19 cellular contexts compared by ENCODE assay signal in genomic region chr1:196977278-196977677, GRCh38. TPM values are rescaled to one million over a fixed set of nuclear protein-coding genes. Genes with fewer than 3 reads are reported as not detected.
A peak's percentile ranks its signal among the peaks of the same experiment; 100 is the strongest.
DNase-seq lines count a peak whose midpoint lies in the region; ATAC-seq, FAIRE-seq and TF ChIP-seq lines count a peak whose summit lies in the region.
"Had no signal": no experiment of that assay in that cellular context is flagged by ENCODE, and none has a peak within 500 bp of the region (broad histone marks: within the 10 kb centered on the region; RNA-seq: fewer than 3 reads in every experiment).

TSS of gene CFHR5 (plus strand) at chr1:196977556. CDS start at chr1:196977665, 109 bp downstream.

- TF ChIP-seq CTCF in liver (IDR thresholded peaks at IDR 0.05; ENCODE audit: low read depth, low read length, missing input control), result no peak
- TF ChIP-seq CTCF in HepG2 (CRISPR knock-in tag; IDR thresholded peaks at IDR 0.05), result no peak
- TF ChIP-seq CTCF in LNCaP clone FGC (IDR thresholded peaks at IDR 0.05; ENCODE audit: control insufficient read depth, extremely low read depth, insufficient read depth), result no peak
- no peak for TF ChIP-seq CTCF in H1 (IDR thresholded peaks at IDR 0.05; ENCODE audit: control extremely low read depth in 1 of 3, insufficient read depth in 1 of 3, low read depth in 1 of 3, low read length in 3 of 3)

- intact Hi-C loops in HepG2 (cut with micrococcal nuclease; ENCODE audit: unreplicated experiment), result no loop called here

- no peak within 1 kb of the TSS for H4K5ac ChIP-seq in H1 (ENCODE audit: insufficient read length, low read depth, low read length)

- no peak for TF ChIP-seq POLR2A in HepG2 (IDR thresholded peaks at IDR 0.05; ENCODE audit: insufficient read depth in 1 of 2, low read depth in 2 of 2, low read length in 2 of 2)
- TF ChIP-seq POLR2A in H1 (IDR thresholded peaks at IDR 0.05; ENCODE audit: control extremely low read depth in 1 of 2, low read depth in 2 of 2, low read length in 2 of 2), result no peak

- no peak within 1 kb of the TSS for H4K8ac ChIP-seq in H1 (ENCODE audit: extremely low read depth, insufficient read depth, low read length)

- no peak within 1 kb of the TSS for H4K91ac ChIP-seq in H1 (replicated peaks; ENCODE audit: insufficient read length, low read length)

- no peak within 1 kb of the TSS for H3K18ac ChIP-seq in H1 (ENCODE audit: extremely low read depth, low read length)

- H3K56ac ChIP-seq in H1 (replicated peaks; ENCODE audit: insufficient read length, low read depth, low read length), result no peak within 1 kb of the TSS

- no peak within 1 kb of the TSS for H2BK12ac ChIP-seq in H1 (ENCODE audit: low read depth, low read length)

- H4K20me1 ChIP-seq in HepG2 (ENCODE audit: insufficient read depth, low read length) (no peaks in the 10 kb centered on the region), H1 (replicated peaks in 1 of 2; ENCODE audit: control insufficient read depth in 1 of 2, insufficient read depth in 2 of 2, low read length in 2 of 2) (no peaks in the 10 kb centered on the region)

- H2AFZ ChIP-seq in HepG2 (ENCODE audit: low read length), result no peak within 1 kb of the TSS
- peak within 1 kb of the TSS; percentile 53; the same call in 1 of the 2 replicates for H2AFZ ChIP-seq in H1 (ENCODE audit: low read length)

- CTCF ChIA-PET in HepG2 (lab: Yijun Ruan, JAX; ENCODE audit: low intra/inter-chr PET ratio, low total read pairs) (no interaction called here), H1 (lab: Charles Lee; ENCODE audit: partially characterized antibody) (interaction anchor here (0.8 kb wide), 1 partner anchor 8 kb away, joined by 4 read pairs; no protein-coding TSS in a partner anchor)

- H2BK5ac ChIP-seq in H1 (ENCODE audit: low read depth, low read length), result no peak within 1 kb of the TSS

- TF ChIP-seq EP300 in HepG2 (IDR thresholded peaks at IDR 0.05; ENCODE audit: low read depth in 2 of 2, low read length in 2 of 2) (no peak), HepG2 (CRISPR knock-in tag; IDR thresholded peaks at IDR 0.05; ENCODE audit: borderline replicate concordance) (no peak), H1 (IDR thresholded peaks at IDR 0.05; ENCODE audit: borderline replicate concordance in 1 of 2, low read depth in 2 of 2, low read length in 2 of 2) (no peak)

- H3K9ac ChIP-seq in liver (ENCODE audit: low read depth in 1 of 2, low read length in 2 of 2), result peak within 1 kb of the TSS; percentile 56 to 80
- no peak within 1 kb of the TSS for H3K9ac ChIP-seq in HepG2 (ENCODE audit: insufficient read depth, low read depth, low read length)
- H3K9ac ChIP-seq in H1 (replicated peaks in 1 of 4; ENCODE audit: extremely low read depth in 1 of 4, low read depth in 3 of 4, low read length in 3 of 4), result no peak within 1 kb of the TSS

- H3K27me3 ChIP-seq in liver (ENCODE audit: control insufficient read depth in 4 of 4, insufficient read depth in 4 of 4, low read length in 3 of 4) (no peaks in the 10 kb centered on the region), HepG2 (ENCODE audit: control insufficient read depth in 1 of 2, insufficient read depth in 2 of 2, low read length in 2 of 2) (no peaks in the 10 kb centered on the region), H1 (replicated peaks in 1 of 4; ENCODE audit: control insufficient read depth in 3 of 4, extremely low read depth in 1 of 4, insufficient read depth in 3 of 4, low read length in 3 of 4) (no peaks in the 10 kb centered on the region)

- H3K79me2 ChIP-seq in HepG2 (ENCODE audit: insufficient read depth, low read length) (no peaks in the 10 kb centered on the region), H1 (ENCODE audit: control insufficient read depth in 1 of 2, insufficient read depth in 2 of 2, low read length in 2 of 2) (no peaks in the 10 kb centered on the region)

- H2AK5ac ChIP-seq in H1 (ENCODE audit: low read depth, low read length), result no peak within 1 kb of the TSS

- POLR2A ChIA-PET in HepG2 (lab: Yijun Ruan, JAX) (no interaction called here), H1 (lab: Charles Lee; ENCODE audit: partially characterized antibody) (no interaction called here)

- ATAC-seq in HepG2, result no peak
- ATAC-seq: GM12878 had no signal

- no peaks in the 10 kb centered on the region; the same call in 1 of the 2 replicates for H3K23me2 ChIP-seq in H1 (ENCODE audit: low read depth, low read length)

- H3K4me2 ChIP-seq in HepG2 (ENCODE audit: low read depth, low read length) (no peak within 1 kb of the TSS), H1 (ENCODE audit: insufficient read depth in 1 of 2, low read depth in 2 of 2, low read length in 2 of 2) (no peak within 1 kb of the TSS)

- no peak within 1 kb of the TSS for H3K14ac ChIP-seq in H1 (ENCODE audit: insufficient read length)

- no peak within 1 kb of the TSS for H2BK15ac ChIP-seq in H1 (ENCODE audit: low read length)

- FAIRE-seq in HepG2 (lab: Jason Lieb, UNC) (no peak), H1 (lab: Jason Lieb, UNC) (no peak)
- FAIRE-seq: A204.1, GM12878, GM18507, HTR-8/SVneo had no signal

- no peak within 1 kb of the TSS for H2BK20ac ChIP-seq in H1 (ENCODE audit: low read length)

- in situ Hi-C loops in HepG2 (cut with HindIII; ENCODE audit: extremely low pct_ligation_motif_present, low pct_unique_long_range_greater_than_20kb), result no loop called here

- H3K36me3 ChIP-seq in liver (ENCODE audit: control insufficient read depth in 4 of 4, insufficient read depth in 3 of 4, low read depth in 1 of 4, low read length in 3 of 4), result peaks cover 0 to under 1% (median 0%) of the 10 kb centered on the region in 4 donors
- no peaks in the 10 kb centered on the region for H3K36me3 ChIP-seq in HepG2 (replicated peaks in 1 of 2; ENCODE audit: control insufficient read depth in 1 of 2, insufficient read depth in 2 of 2, low read length in 2 of 2)
- H3K36me3 ChIP-seq in H1 (ENCODE audit: control insufficient read depth in 2 of 4, insufficient read depth in 4 of 4, low read length in 3 of 4), result no peaks in the 10 kb centered on the region
- H3K36me3 ChIP-seq: HAP-1 had no signal

- BruUV-seq in HepG2 (replicated peaks; lab: Mats Ljungman, UMichigan), result no TSS peak

- H3K4me3 ChIP-seq in liver (ENCODE audit: low read depth in 1 of 3, low read length in 3 of 3) (peak within 1 kb of the TSS; percentile 55 to 79 (median 61)), HepG2 (replicated peaks in 1 of 3; ENCODE audit: insufficient read depth in 1 of 3, low read depth in 2 of 3, low read length in 3 of 3) (no peak within 1 kb of the TSS), LNCaP clone FGC (ENCODE audit: low read depth, low read length) (no peak within 1 kb of the TSS), H1 (ENCODE audit: extremely low read depth in 1 of 4, insufficient read depth in 2 of 4, low read depth in 3 of 4, low read length in 4 of 4) (no peak within 1 kb of the TSS)
- H3K4me3 ChIP-seq: GM12878, HAP-1 had no signal

- H3K9me3 ChIP-seq in liver (ENCODE audit: control insufficient read depth in 4 of 4, low read length in 3 of 4) (no peaks in the 10 kb centered on the region), HepG2 (ENCODE audit: low read length) (no peaks in the 10 kb centered on the region), H1 (ENCODE audit: insufficient read depth in 2 of 2, low read depth in 1 of 2, low read length in 1 of 2) (no peaks in the 10 kb centered on the region)
- H3K9me3 ChIP-seq: Caco-2, HAP-1 had no signal

- H2BK120ac ChIP-seq in H1 (replicated peaks; ENCODE audit: low read depth, low read length), result no peak within 1 kb of the TSS

- H3K27ac ChIP-seq in liver (ENCODE audit: low read depth in 1 of 2, low read length in 2 of 2) (peak within 1 kb of the TSS; percentile 44 to 75), HepG2 (ENCODE audit: extremely low read length, insufficient read depth, low read length) (no peak within 1 kb of the TSS), H1 (ENCODE audit: low read depth, low read length) (no peak within 1 kb of the TSS)

- TF ChIP-seq RAD21 in liver (IDR thresholded peaks at IDR 0.05) (peak; percentile 30 to 49), HepG2 (CRISPR knock-in tag; IDR thresholded peaks at IDR 0.05) (no peak), H1 (IDR thresholded peaks at IDR 0.05 in 1 of 2, conservative IDR thresholded peaks at IDR 0.05 in 1 of 2; ENCODE audit: low read depth in 2 of 2, low read length in 2 of 2) (no peak)

- no peaks in the 10 kb centered on the region for H3K79me1 ChIP-seq in H1 (ENCODE audit: low read depth, low read length)

- H3K23ac ChIP-seq in H1 (ENCODE audit: insufficient read length), result no peak within 1 kb of the TSS

- 17% methylated on average over 5 of the region's 5 CpGs for WGBS in liver
- 2% methylated on average over 5 of the region's 5 CpGs for WGBS in HepG2 (ENCODE audit: low lambda C conversion rate)
- 84% methylated on average over 5 of the region's 5 CpGs; no CpG with 5 or more reads in 1 of the 2 experiments for WGBS in H1 (ENCODE audit: extremely low coverage in 1 of 2, insufficient coverage in 1 of 2, insufficient read length in 1 of 2, insufficient replicate concordance in 2 of 2, low coverage in 1 of 2, low lambda C conversion rate in 2 of 2, missing lambda C conversion rate in 1 of 2), 2 experiments

- no peak within 1 kb of the TSS for H3K4ac ChIP-seq in H1 (replicated peaks; ENCODE audit: insufficient read length, low read depth, low read length)

- DNase-seq in HepG2 (ENCODE audit: low spot score) (no peak), LNCaP clone FGC (ENCODE audit: low read depth) (peak; percentile 4), H1 (ENCODE audit: low read depth in 1 of 2, low spot score in 2 of 2) (no peak), iPS-NIHi7 (ENCODE audit: extremely low spot score) (no peak), DMS 273 (lab: John Stamatoyannopoulos, UW; ENCODE audit: unreplicated experiment) (no peak)
- no peak for DNase-seq in activated CD4-positive, alpha-beta T cell treated with anti-CD3 and anti-CD28 coated beads for 1 hour
- DNase-seq: Caco-2; CD8-positive, alpha-beta memory T cell; DMS 273 treated with DMSO at 0.1 percent for 48 hours; DMS79; GOT3 had no signal

- H3K4me1 ChIP-seq in liver (ENCODE audit: control insufficient read depth in 4 of 4, insufficient read depth in 4 of 4, low read length in 3 of 4) (peaks cover 1 to 20% (median 9%) of the 10 kb centered on the region in 4 donors), HepG2 (ENCODE audit: insufficient read depth, low read length) (0 out of 2 replicates have a peak, but pooled peaks cover 6% of the 10 kb centered on the region), H1 (replicated peaks in 1 of 4; ENCODE audit: control insufficient read depth in 3 of 4, insufficient read depth in 4 of 4, low read length in 3 of 4) (no peaks in the 10 kb centered on the region)
- H3K4me1 ChIP-seq: Caco-2, HAP-1 had no signal

RNA-seq across cellular contexts. Expression of gene CFHR5, which starts in this region (rescaled TPM):
- total RNA-seq in liver (10 to 100 TPM in 1 of 2 donors, 1 to 10 TPM in 1; 3.4 to 80.3 TPM), HepG2 (2016; rRNA removed; fragmentation: Illumina TruSeq; extraction: Trizol) (not detected in 2 replicates)
- polyA plus RNA-seq in liver (100 to 1,000 TPM in 1 of 2 donors, 10 to 100 TPM in 1; 18.0 to 110 TPM), HepG2 (2011; rRNA removed) (not detected in 2 replicates), H1 (2011; rRNA removed) (not detected in 2 replicates)
- total RNA-seq in HepG2 (2016; cell fraction: cytosol; rRNA removed; fragmentation: Illumina TruSeq; extraction: Trizol; ENCODE audit: low read depth), result not detected in 2 replicates
- total RNA-seq in HepG2 (2016; cell fraction: insoluble cytoplasmic fraction; rRNA removed; fragmentation: Illumina TruSeq; extraction: Trizol), result not detected in 2 replicates
- not detected in 2 replicates for total RNA-seq in HepG2 (2016; cell fraction: membrane; rRNA removed; fragmentation: Illumina TruSeq; extraction: Trizol)
- not detected in 2 replicates for total RNA-seq in HepG2 (2016; cell fraction: nucleus; rRNA removed; fragmentation: Illumina TruSeq; extraction: Trizol)
- not detected in 2 replicates for polyA plus RNA-seq in HepG2 (2011; cell fraction: cytosol; rRNA removed)
- not detected in 2 replicates for polyA plus RNA-seq in HepG2 (2011; cell fraction: nucleus; rRNA removed)
- polyA plus RNA-seq in HepG2 (2012), result not detected in 2 replicates
- polyA plus RNA-seq in HepG2 (2016; cell fraction: cytosol; fragmentation: Illumina TruSeq; extraction: Trizol; ENCODE audit: low read depth), result not detected in 2 replicates
- polyA plus RNA-seq in HepG2 (2016; cell fraction: insoluble cytoplasmic fraction; fragmentation: Illumina TruSeq; extraction: Trizol; ENCODE audit: low read depth), result not detected in 2 replicates
- polyA plus RNA-seq in HepG2 (2016; cell fraction: membrane; fragmentation: Illumina TruSeq; extraction: Trizol; ENCODE audit: low read depth), result not detected in 2 replicates
- not detected in 2 replicates for polyA plus RNA-seq in HepG2 (2016; cell fraction: nucleus; fragmentation: Illumina TruSeq; extraction: Trizol; ENCODE audit: insufficient read depth, low read depth)
- polyA minus RNA-seq in HepG2 (2011; rRNA and poly(A)+ RNA removed; ENCODE audit: low replicate concordance), result not detected in 2 replicates
- polyA minus RNA-seq in HepG2 (2011; cell fraction: cytosol; rRNA and poly(A)+ RNA removed), result not detected in 2 replicates
- not detected in 2 replicates for polyA minus RNA-seq in HepG2 (2011; cell fraction: nucleus; rRNA and poly(A)+ RNA removed)
- total RNA-seq in H1 (2021; fragmentation: NEBNext Ultra II Directional; extraction: Animal tissue kit (Norgen Biotek cat#: 25700)), result not detected in 2 replicates
- polyA plus RNA-seq in H1 (2011; cell fraction: cytosol; rRNA removed), result not detected
- not detected for polyA plus RNA-seq in H1 (2011; cell fraction: nucleus; rRNA removed)
- polyA plus RNA-seq in H1 (2012, experiment 1 of 2), result not detected in 4 replicates
- not detected for polyA plus RNA-seq in H1 (2012, experiment 2 of 2)
- not detected for polyA plus RNA-seq in H1 (2013, experiment 1 of 2)
- not detected for polyA plus RNA-seq in H1 (2013, experiment 2 of 2)
- polyA minus RNA-seq in H1 (2011; rRNA and poly(A)+ RNA removed), result not detected in 2 replicates
- not detected for polyA minus RNA-seq in H1 (2011; cell fraction: cytosol; rRNA and poly(A)+ RNA removed)
- polyA minus RNA-seq in H1 (2011; cell fraction: nucleus; rRNA and poly(A)+ RNA removed), result not detected
- total RNA-seq: Caco-2; CD8-positive, alpha-beta memory T cell; G401; GM12878 had no signal
- polyA plus RNA-seq: BJ; CD8-positive, alpha-beta memory T cell; GM12878 had no signal

Comparison
In these comparisons a context has a peak if more than half of its experiments do, and no peak if none do; other contexts are left out.
1. RNA of gene CFHR5 (polyA plus RNA-seq): 18.0 to 110 TPM in liver; not detected in HepG2 and not detected in H1; every median in the first group is over 10 times any median in the second.
2. H3K27ac ChIP-seq: peak in liver (2 of 2); none in HepG2 (single experiment) and H1 (single experiment).
3. H3K4me3 ChIP-seq: peak in liver (3 of 3); none in HepG2 (0 of 3), LNCaP clone FGC (single experiment) and H1 (0 of 4).
4. H3K9ac ChIP-seq: peak in liver (2 of 2); none in HepG2 (single experiment) and H1 (0 of 4).